14 cellular contexts compared by ENCODE assay signal in the genomic region with DNA sequence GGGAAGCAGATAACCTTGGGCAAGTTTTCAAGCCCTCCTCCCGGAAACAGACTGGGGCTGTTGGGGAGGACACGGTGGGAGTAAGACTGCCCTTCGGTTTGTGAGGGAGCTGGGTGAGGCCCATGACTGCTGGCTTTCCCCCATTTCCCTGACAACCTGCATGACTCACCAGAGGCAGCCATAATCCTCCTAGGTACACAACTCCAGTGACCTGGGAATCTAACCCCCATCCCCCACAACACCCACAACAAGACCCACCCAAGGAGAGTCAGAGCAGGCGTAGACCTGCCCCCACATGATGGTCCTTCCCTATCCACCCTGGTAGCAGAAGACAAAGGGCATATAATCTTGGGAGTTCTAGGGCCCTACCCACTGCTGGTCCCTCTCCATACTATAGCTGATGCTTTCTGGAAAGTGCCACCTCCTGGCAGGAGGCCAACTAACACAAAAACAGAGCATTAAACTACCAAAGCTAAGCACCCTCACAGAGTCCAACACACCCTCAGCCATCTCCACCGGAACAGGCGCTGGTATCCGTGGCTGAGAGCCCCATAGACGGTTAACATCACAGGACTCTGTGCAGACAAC. TPM values are rescaled to one million over a fixed set of nuclear protein-coding genes. Genes with fewer than 3 reads are reported as not detected.
DNase-seq lines count a peak whose midpoint lies in the region; ATAC-seq, FAIRE-seq and TF ChIP-seq lines count a peak whose summit lies in the region.
"Had no signal": no experiment of that assay in that cellular context is flagged by ENCODE, and none has a peak within 500 bp of the region (broad histone marks: within the 10 kb centered on the region; RNA-seq: fewer than 3 reads in every experiment).

No MANE protein-coding gene starts in this region.

- H3K4me1 ChIP-seq in naive thymus-derived CD4-positive, alpha-beta T cell (ENCODE audit: control insufficient read depth in 2 of 2, insufficient read depth in 2 of 2, low read length in 2 of 2), result peaks cover 14 to 22% of the 10 kb centered on the region in 2 donors

- peaks cover 16 to 85% (median 60%) of the 10 kb centered on the region in 5 donors for H3K36me3 Mint-ChIP-seq in naive thymus-derived CD4-positive, alpha-beta T cell

- no peak for ATAC-seq in naive thymus-derived CD4-positive, alpha-beta T cell
- ATAC-seq in HG03442 (IDR thresholded peaks at IDR 0.05; ENCODE audit: unreplicated experiment) (no peak), HG02588 (IDR thresholded peaks at IDR 0.05; ENCODE audit: unreplicated experiment) (no peak), HG02885 (IDR thresholded peaks at IDR 0.05; ENCODE audit: poor library complexity, unreplicated experiment) (no peak)

- H3K4me1 Mint-ChIP-seq in naive thymus-derived CD4-positive, alpha-beta T cell, result peaks cover 62 to 98% (median 94%) of the 10 kb centered on the region in 7 donors

- H3K27me3 ChIP-seq in bronchial epithelial cell (ENCODE audit: control insufficient read depth, insufficient read depth, low read length), result no peaks in the 10 kb centered on the region
- no peaks in the 10 kb centered on the region for H3K27me3 ChIP-seq in naive thymus-derived CD4-positive, alpha-beta T cell (ENCODE audit: control insufficient read depth in 2 of 2, insufficient read depth in 2 of 2, low read length in 2 of 2)

- no peak for TF ChIP-seq CTCF in bronchial epithelial cell (IDR thresholded peaks at IDR 0.05; ENCODE audit: insufficient read depth, low read length, severe bottlenecking)

- peaks cover 2% of the 10 kb centered on the region for H3K36me3 ChIP-seq in bronchial epithelial cell (ENCODE audit: control insufficient read depth, insufficient read depth, low read length)
- H3K36me3 ChIP-seq in naive thymus-derived CD4-positive, alpha-beta T cell (ENCODE audit: control insufficient read depth in 2 of 3, insufficient read depth in 3 of 3, low read length in 3 of 3), result peaks cover 12 to 21% (median 16%) of the 10 kb centered on the region in 3 experiments

- H3K27ac Mint-ChIP-seq in naive thymus-derived CD4-positive, alpha-beta T cell, result peak overlapping the region; percentile 2 to 77 (median 63)

- no peak overlapping the region for H3K27ac ChIP-seq in naive thymus-derived CD4-positive, alpha-beta T cell (ENCODE audit: low read depth, low read length)
- H3K27ac ChIP-seq: KMS-11, PC-9 had no signal

- H3K4me3 ChIP-seq in bronchial epithelial cell (ENCODE audit: low read depth, low read length), result no peak overlapping the region
- no peak overlapping the region for H3K4me3 ChIP-seq in naive thymus-derived CD4-positive, alpha-beta T cell (ENCODE audit: low read length)
- H3K4me3 ChIP-seq: PC-9 had no signal

- no peaks in the 10 kb centered on the region for H3K27me3 Mint-ChIP-seq in naive thymus-derived CD4-positive, alpha-beta T cell

- FAIRE-seq in bronchial epithelial cell (lab: Jason Lieb, UNC), result no peak
- FAIRE-seq: colon, G401.6 had no signal

- peak overlapping the region in 6 of 10 donors; percentile 30 to 70 (median 56) for H3K4me3 Mint-ChIP-seq in naive thymus-derived CD4-positive, alpha-beta T cell

- H3K9me3 Mint-ChIP-seq in naive thymus-derived CD4-positive, alpha-beta T cell, result peaks cover 0 to 43% (median 24%) of the 10 kb centered on the region in 11 donors

- H3K9me3 ChIP-seq in naive thymus-derived CD4-positive, alpha-beta T cell (ENCODE audit: control insufficient read depth in 2 of 3, low read length in 3 of 3), result peaks cover 0 to 7% (median 0%) of the 10 kb centered on the region in 3 experiments

- POLR2A ChIA-PET in naive thymus-derived CD4-positive, alpha-beta T cell (lab: Charles Lee), result interaction anchor here (2.7 kb wide), 1 partner anchor 14 kb away, joined by 14 read pairs; the partner anchor contains the start of genes DDX24 and IFI27L1

- CTCF ChIA-PET in naive thymus-derived CD4-positive, alpha-beta T cell (lab: Charles Lee), result interaction anchor here (0.8 to 1.7 kb wide), 2 partner anchors 71 to 114 kb away, joined by 5 to 6 read pairs; no protein-coding TSS in a partner anchor

- DNase-seq in DMS153 (lab: John Stamatoyannopoulos, UW), result peak; percentile 35
- DNase-seq in NCI-H226, result peak; percentile 13
- DNase-seq in bronchial epithelial cell (ENCODE audit: low read depth), result peak; percentile 87
- no peak for DNase-seq in naive thymus-derived CD4-positive, alpha-beta T cell
- no peak for DNase-seq in NCI-H1417 treated with DMSO at 0.1 percent for 48 hours (lab: John Stamatoyannopoulos, UW)
- DNase-seq: activated CD4-positive, alpha-beta T cell treated with anti-CD3 and anti-CD28 coated beads, Interleukin-2, amount 50 U/mL, for 4 hours; retina had no signal

- intact Hi-C loops in naive thymus-derived CD4-positive, alpha-beta T cell (cut with micrococcal nuclease), result no loop called here

RNA-seq across cellular contexts. Expression of gene DDX24, which starts 14.8 kb away (rescaled TPM):
- total RNA-seq in bronchial epithelial cell, result 62.2 and 65.8 TPM in 2 replicates
- total RNA-seq in naive thymus-derived CD4-positive, alpha-beta T cell, result 100 to 1,000 TPM; 214 to 438 (median 333) TPM
- 100 to 1,000 TPM; 190 to 306 TPM for polyA plus RNA-seq in naive thymus-derived CD4-positive, alpha-beta T cell

RNA-seq across cellular contexts. Expression of gene IFI27L1, which starts 14.9 kb away (rescaled TPM):
- total RNA-seq in bronchial epithelial cell, result 8.7 and 13.1 TPM in 2 replicates
- total RNA-seq in naive thymus-derived CD4-positive, alpha-beta T cell, result 10 to 100 TPM in 2 of 5 experiments, 1 to 10 TPM in 3; 6.3 to 31.8 (median 8.2) TPM
- 1 to 10 TPM; 7.6 to 8.5 TPM for polyA plus RNA-seq in naive thymus-derived CD4-positive, alpha-beta T cell

RNA-seq across cellular contexts. Expression of gene OTUB2, which starts 40.0 kb away (rescaled TPM):
- 1.3 and 2.6 TPM in 2 replicates for total RNA-seq in bronchial epithelial cell
- total RNA-seq in naive thymus-derived CD4-positive, alpha-beta T cell, result 1 to 10 TPM in 1 of 5 experiments, under 1 TPM in 3, not detected in 1; 0.11 to 2.5 (median 0.63) TPM
- polyA plus RNA-seq in naive thymus-derived CD4-positive, alpha-beta T cell, result under 1 TPM; 0.35 to 0.56 TPM

RNA-seq across cellular contexts. Expression of gene IFI27, which starts 44.4 kb away (rescaled TPM):
- total RNA-seq in bronchial epithelial cell, result 15.2 and 20.5 TPM in 2 replicates
- total RNA-seq in naive thymus-derived CD4-positive, alpha-beta T cell, result 100 to 1,000 TPM in 1 of 5 experiments, 1 to 10 TPM in 1, under 1 TPM in 1, not detected in 2; 1.00 to 221 (median 2.9) TPM
- polyA plus RNA-seq in naive thymus-derived CD4-positive, alpha-beta T cell, result under 1 TPM in 1 of 2 donors, not detected in 1; 0.74 TPM

Comparison
In these comparisons a context has a peak if more than half of its experiments do, and no peak if none do; other contexts are left out.
1. DNase-seq: peak in DMS153 (single experiment), NCI-H226 (single experiment) and bronchial epithelial cell (single experiment); none in naive thymus-derived CD4-positive, alpha-beta T cell (0 of 9) and NCI-H1417 treated with DMSO at 0.1 percent for 48 hours (single experiment).